ENCODE assay signal across 15 cellular contexts in genomic region chr17:80835816-80836657, GRCh38.
DNase-seq lines count a peak whose midpoint lies in the region; ATAC-seq lines count a peak whose summit lies in the region.
"Had no signal": no experiment of that assay in that cellular context is flagged by ENCODE, and none has a peak within 500 bp of the region (broad histone marks: within the 10 kb centered on the region; RNA-seq: fewer than 3 reads in every experiment).

No MANE protein-coding gene starts in this region.

- DNase-seq in activated naive CD4-positive, alpha-beta T cell treated with anti-CD3 and anti-CD28 coated beads for 36 hours: no peak
- DNase-seq in memory B cell (ENCODE audit: low spot score in 2 of 2) (no peak), superior temporal gyrus (ENCODE audit: extremely low spot score) (peak; percentile 56), DMS79 treated with DMSO at 0.1 percent for 48 hours (lab: John Stamatoyannopoulos, UW) (no peak), NCI-H2171 treated with DMSO at 0.1 percent for 48 hours (lab: John Stamatoyannopoulos, UW) (no peak), H4 (ENCODE audit: low spot score) (no peak)
- DNase-seq: activated naive CD4-positive, alpha-beta T cell treated with Interleukin-2 at 50 U/mL for 16 hours; DMS53; KBM-7; NCI-H1436 treated with DMSO at 0.1 percent for 48 hours; NCI-H446 treated with DMSO at 0.1 percent for 48 hours had no signal

- no peaks in the 10 kb centered on the region for H3K27me3 Mint-ChIP-seq in activated naive CD4-positive, alpha-beta T cell treated with anti-CD3 and anti-CD28 coated beads, Interleukin-2, amount 50 U/mL, for 24 hours
- no peaks in the 10 kb centered on the region for H3K27me3 Mint-ChIP-seq in activated naive CD4-positive, alpha-beta T cell treated with anti-CD3 and anti-CD28 coated beads for 36 hours (ENCODE audit: low read depth)
- no peaks in the 10 kb centered on the region for H3K27me3 Mint-ChIP-seq in memory B cell

- peaks cover 5% of the 10 kb centered on the region for H3K36me3 Mint-ChIP-seq in activated naive CD4-positive, alpha-beta T cell treated with anti-CD3 and anti-CD28 coated beads, Interleukin-2, amount 50 U/mL, for 24 hours
- peaks cover 19% of the 10 kb centered on the region for H3K36me3 Mint-ChIP-seq in activated naive CD4-positive, alpha-beta T cell treated with anti-CD3 and anti-CD28 coated beads for 36 hours (ENCODE audit: low read depth)
- peaks cover 5% of the 10 kb centered on the region for H3K36me3 Mint-ChIP-seq in memory B cell

- ATAC-seq in memory B cell (ENCODE audit: low read depth): no peak
- ATAC-seq: Panc1 had no signal

- H3K4me3 Mint-ChIP-seq in activated naive CD4-positive, alpha-beta T cell treated with anti-CD3 and anti-CD28 coated beads, Interleukin-2, amount 50 U/mL, for 24 hours: no peak overlapping the region
- no peak overlapping the region for H3K4me3 Mint-ChIP-seq in activated naive CD4-positive, alpha-beta T cell treated with anti-CD3 and anti-CD28 coated beads for 36 hours
- H3K4me3 Mint-ChIP-seq in memory B cell: peak overlapping the region; percentile 49
- H3K4me3 Mint-ChIP-seq: mesothelial cell of epicardium had no signal

- no peaks in the 10 kb centered on the region for H3K9me3 Mint-ChIP-seq in activated naive CD4-positive, alpha-beta T cell treated with anti-CD3 and anti-CD28 coated beads, Interleukin-2, amount 50 U/mL, for 24 hours
- no peaks in the 10 kb centered on the region for H3K9me3 Mint-ChIP-seq in activated naive CD4-positive, alpha-beta T cell treated with anti-CD3 and anti-CD28 coated beads for 36 hours
- no peaks in the 10 kb centered on the region for H3K9me3 Mint-ChIP-seq in memory B cell
- H3K9me3 Mint-ChIP-seq: mesothelial cell of epicardium had no signal

- H3K4me1 Mint-ChIP-seq in activated naive CD4-positive, alpha-beta T cell treated with anti-CD3 and anti-CD28 coated beads, Interleukin-2, amount 50 U/mL, for 24 hours: peaks cover 47% of the 10 kb centered on the region
- peaks cover 34% of the 10 kb centered on the region for H3K4me1 Mint-ChIP-seq in activated naive CD4-positive, alpha-beta T cell treated with anti-CD3 and anti-CD28 coated beads for 36 hours (ENCODE audit: low read depth)
- H3K4me1 Mint-ChIP-seq in memory B cell: peaks cover 5% of the 10 kb centered on the region

- intact Hi-C loops in activated naive CD4-positive, alpha-beta T cell treated with anti-CD3 and anti-CD28 coated beads for 36 hours (cut with micrococcal nuclease): no loop called here

- H3K27ac Mint-ChIP-seq in activated naive CD4-positive, alpha-beta T cell treated with anti-CD3 and anti-CD28 coated beads, Interleukin-2, amount 50 U/mL, for 24 hours: peak overlapping the region; percentile 97
- H3K27ac Mint-ChIP-seq in activated naive CD4-positive, alpha-beta T cell treated with anti-CD3 and anti-CD28 coated beads for 36 hours: no peak overlapping the region
- H3K27ac Mint-ChIP-seq in memory B cell: no peak overlapping the region
- H3K27ac Mint-ChIP-seq: mesothelial cell of epicardium had no signal

- CTCF ChIA-PET in activated naive CD4-positive, alpha-beta T cell treated with anti-CD3 and anti-CD28 coated beads for 36 hours (lab: Charles Lee): no interaction called here

- H3K27ac ChIP-seq in angular gyrus (ENCODE audit: low read depth, low read length): peak overlapping the region; percentile 32
